Comparison of ENCODE assay signal across 21 cellular contexts in genomic region chr2:46470114-46470628, GRCh38. TPM values are rescaled to one million over a fixed set of nuclear protein-coding genes. Genes with fewer than 3 reads are reported as not detected.
DNase-seq lines count a peak whose midpoint lies in the region; ATAC-seq and TF ChIP-seq lines count a peak whose summit lies in the region.
"Had no signal": no experiment of that assay in that cellular context is flagged by ENCODE, and none has a peak within 500 bp of the region (broad histone marks: within the 10 kb centered on the region; RNA-seq: fewer than 3 reads in every experiment).

No MANE protein-coding gene starts in this region.

- no peak for DNase-seq in Right ventricle myocardium superior
- DNase-seq in right atrium auricular region (ENCODE audit: low spot score) = no peak
- DNase-seq in caudate nucleus (lab: John Stamatoyannopoulos, UW) = no peak
- DNase-seq in medulla oblongata (ENCODE audit: extremely low spot score) = peak; percentile 75
- DNase-seq in mesenteric fat pad (ENCODE audit: low spot score) = no peak
- DNase-seq in SW480 (ENCODE audit: low spot score) = no peak
- DNase-seq in endothelial cell (ENCODE audit: low spot score) = no peak
- DNase-seq in NCI-H2081 treated with DMSO at 0.1 percent for 48 hours (lab: John Stamatoyannopoulos, UW) = no peak
- DNase-seq: activated CD4-positive, alpha-beta T cell treated with anti-CD3 and anti-CD28 coated beads, Interleukin-2, amount 10 ng/mL, durations not matched to agents 7 days and 5 days; activated T-cell treated with anti-CD3 and anti-CD28 coated beads, Interleukin-2, amount 50 U/mL, for 24 hours; Caco-2; kidney glomerular epithelial cell; naive thymus-derived CD8-positive, alpha-beta T cell; NCI-H1092; NCI-H226; sigmoid colon; stimulated activated CD4-positive, alpha-beta T cell treated with anti-CD3 and anti-CD28 coated beads, Interleukin-2, amount 100 ng/mL, for 48 hours; transverse colon had no signal

- H3K36me3 ChIP-seq in right atrium auricular region = no peaks in the 10 kb centered on the region
- H3K36me3 ChIP-seq: sigmoid colon, transverse colon had no signal

- H3K27me3 Mint-ChIP-seq in endothelial cell (ENCODE audit: unreplicated experiment) = peaks cover 5% of the 10 kb centered on the region
- H3K27me3 Mint-ChIP-seq: activated T-cell treated with anti-CD3 and anti-CD28 coated beads, Interleukin-2, amount 50 U/mL, for 24 hours; naive thymus-derived CD8-positive, alpha-beta T cell had no signal

- intact Hi-C loops in Right ventricle myocardium superior (cut with DNase I) = no loop called here

- H3K4me1 Mint-ChIP-seq in endothelial cell (ENCODE audit: unreplicated experiment) = peaks cover 7% of the 10 kb centered on the region

- TF ChIP-seq CTCF in right atrium auricular region (IDR thresholded peaks at IDR 0.05) (no peak), endothelial cell (IDR thresholded peaks at IDR 0.05; ENCODE audit: unreplicated experiment) (no peak)

- H3K27ac ChIP-seq in right atrium auricular region (no peak overlapping the region), caudate nucleus (ENCODE audit: low read depth, low read length) (peak overlapping the region; percentile 8)
- H3K27ac ChIP-seq: transverse colon had no signal

- H3K36me3 Mint-ChIP-seq in endothelial cell (ENCODE audit: low read depth, unreplicated experiment) = no peaks in the 10 kb centered on the region

- H3K9me3 Mint-ChIP-seq in endothelial cell (ENCODE audit: unreplicated experiment) = no peaks in the 10 kb centered on the region
- H3K9me3 Mint-ChIP-seq: activated CD4-positive, alpha-beta T cell treated with anti-CD3 and anti-CD28 coated beads, Interleukin-2, amount 10 ng/mL, durations not matched to agents 7 days and 5 days; activated T-cell treated with anti-CD3 and anti-CD28 coated beads, Interleukin-2, amount 50 U/mL, for 24 hours; T-helper 1 cell treated with Interleukin-12 subunit alpha and Interleukin-12 subunit beta and Interleukin-4 antibody, amounts not matched to agents 30 μg/mL and 1 μg/mL, for 36 hours had no signal

- H3K27me3 ChIP-seq in right atrium auricular region = no peaks in the 10 kb centered on the region
- H3K27me3 ChIP-seq: sigmoid colon, transverse colon had no signal

- H3K27ac Mint-ChIP-seq in endothelial cell (ENCODE audit: unreplicated experiment) = no peak overlapping the region
- H3K27ac Mint-ChIP-seq: activated CD4-positive, alpha-beta T cell treated with anti-CD3 and anti-CD28 coated beads, Interleukin-2, amount 10 ng/mL, durations not matched to agents 7 days and 5 days; activated T-cell treated with anti-CD3 and anti-CD28 coated beads, Interleukin-2, amount 50 U/mL, for 24 hours; naive thymus-derived CD8-positive, alpha-beta T cell; T-helper 1 cell treated with Interleukin-12 subunit alpha and Interleukin-12 subunit beta and Interleukin-4 antibody, amounts not matched to agents 30 μg/mL and 1 μg/mL, for 36 hours had no signal

- no peak overlapping the region for H3K4me3 Mint-ChIP-seq in endothelial cell (ENCODE audit: unreplicated experiment)
- H3K4me3 Mint-ChIP-seq: activated CD4-positive, alpha-beta T cell treated with anti-CD3 and anti-CD28 coated beads, Interleukin-2, amount 10 ng/mL, durations not matched to agents 7 days and 5 days; activated T-cell treated with anti-CD3 and anti-CD28 coated beads, Interleukin-2, amount 50 U/mL, for 24 hours; naive thymus-derived CD8-positive, alpha-beta T cell; T-helper 1 cell treated with Interleukin-12 subunit alpha and Interleukin-12 subunit beta and Interleukin-4 antibody, amounts not matched to agents 30 μg/mL and 1 μg/mL, for 36 hours had no signal

- H3K9me3 ChIP-seq in right atrium auricular region = no peaks in the 10 kb centered on the region
- H3K9me3 ChIP-seq: Caco-2, sigmoid colon, transverse colon had no signal

- no peak overlapping the region for H3K4me3 ChIP-seq in right atrium auricular region
- H3K4me3 ChIP-seq: sigmoid colon, transverse colon had no signal

- peak; percentile 61 for ATAC-seq in Right ventricle myocardium superior (ENCODE audit: poor library complexity)
- ATAC-seq: naive thymus-derived CD8-positive, alpha-beta T cell had no signal

- H3K4me1 ChIP-seq in right atrium auricular region = no peaks in the 10 kb centered on the region
- H3K4me1 ChIP-seq: Caco-2, sigmoid colon, transverse colon had no signal

RNA-seq across cellular contexts. Expression of gene TMEM247, which starts 9.2 kb away (rescaled TPM):
- total RNA-seq in Right ventricle myocardium superior (not detected), right atrium auricular region (not detected), mesenteric fat pad (not detected), endothelial cell (ENCODE audit: unreplicated experiment) (not detected)
- total RNA-seq: A673; activated CD4-positive, alpha-beta T cell treated with anti-CD3 and anti-CD28 coated beads, Interleukin-2, amount 10 ng/mL, durations not matched to agents 7 days and 5 days; Caco-2; epithelial cell of proximal tubule; naive thymus-derived CD8-positive, alpha-beta T cell; sigmoid colon; transverse colon had no signal
